Comparison of ENCODE assay signal across 8 cellular contexts in genomic region chr20:32521780-32522524, GRCh38.
A peak's percentile ranks its signal among the peaks of the same experiment; 100 is the strongest.
DNase-seq lines count a peak whose midpoint lies in the region; ATAC-seq and TF ChIP-seq lines count a peak whose summit lies in the region.

No MANE protein-coding gene starts in this region.

- H3K27me3 Mint-ChIP-seq in activated naive CD8-positive, alpha-beta T cell treated with anti-CD3 and anti-CD28 coated beads, Interleukin-2, amount 10 ng/mL, durations not matched to agents 7 days and 5 days = no peaks in the 10 kb centered on the region

- DNase-seq in GM10248 (ENCODE audit: extremely low spot score) (peak; percentile 79), LNCaP clone FGC (ENCODE audit: low read depth) (no peak), heart left ventricle (peak in 4 of 5 donors; percentile 64 to 81 (median 70)), psoas muscle (peak; percentile 45 to 82)
- DNase-seq in activated naive CD8-positive, alpha-beta T cell treated with anti-CD3 and anti-CD28 coated beads, Interleukin-2, amount 10 ng/mL, durations not matched to agents 7 days and 5 days = peak; percentile 78

- H3K4me1 ChIP-seq in heart left ventricle (peaks cover 0 to 59% (median 36%) of the 10 kb centered on the region in 12 donors), psoas muscle (no peaks in the 10 kb centered on the region)

- H3K36me3 ChIP-seq in heart left ventricle (no peaks in the 10 kb centered on the region), psoas muscle (ENCODE audit: insufficient read depth in 1 of 2, low read depth in 1 of 2) (no peaks in the 10 kb centered on the region)

- H3K4me3 ChIP-seq in LNCaP clone FGC (ENCODE audit: low read depth, low read length) (no peak overlapping the region), heart left ventricle (no peak overlapping the region), psoas muscle (no peak overlapping the region)

- H3K4me3 Mint-ChIP-seq in activated naive CD8-positive, alpha-beta T cell treated with anti-CD3 and anti-CD28 coated beads, Interleukin-2, amount 10 ng/mL, durations not matched to agents 7 days and 5 days = no peak overlapping the region

- H3K9me3 ChIP-seq in heart left ventricle (no peaks in the 10 kb centered on the region), psoas muscle (no peaks in the 10 kb centered on the region)

- peak; percentile 88 for ATAC-seq in SK-N-SH treated with all-trans-retinoic acid at 6 μM for 48 hours
- peak; percentile 62 for ATAC-seq in activated naive CD8-positive, alpha-beta T cell treated with anti-CD3 and anti-CD28 coated beads, Interleukin-2, amount 10 ng/mL, durations not matched to agents 7 days and 5 days (ENCODE audit: low read depth)
- peak; percentile 45 to 80 (median 73) for ATAC-seq in heart left ventricle
- ATAC-seq in psoas muscle = peak; percentile 80 to 87 (median 82)
- no peak for ATAC-seq in GM18517 (IDR thresholded peaks at IDR 0.05; ENCODE audit: unreplicated experiment)
- no peak for ATAC-seq in GM21526 (IDR thresholded peaks at IDR 0.05; ENCODE audit: low FRiP score, unreplicated experiment)

- intact Hi-C loops in heart left ventricle (cut with DNase I) (loop anchor here (1.0 to 10.0 kb wide), 7 partner anchors 60 to 255 kb away; no protein-coding TSS in a partner anchor), psoas muscle (cut with DNase I) (loop anchor here (1.0 to 2.0 kb wide), 2 partner anchors 131 kb away; no protein-coding TSS in a partner anchor)

- peak; percentile 85 for TF ChIP-seq CTCF in GM10248 (IDR thresholded peaks at IDR 0.05; ENCODE audit: control extremely low read depth, extremely low read depth, low read depth, missing control alignments)
- TF ChIP-seq CTCF in LNCaP clone FGC (IDR thresholded peaks at IDR 0.05; ENCODE audit: control insufficient read depth, extremely low read depth, insufficient read depth) = peak; percentile 96
- TF ChIP-seq CTCF in heart left ventricle (IDR thresholded peaks at IDR 0.05) = peak; percentile 76 to 92 (median 83)
- TF ChIP-seq CTCF in psoas muscle (IDR thresholded peaks at IDR 0.05) = peak; percentile 79

- no peak for TF ChIP-seq POLR2A in heart left ventricle (IDR thresholded peaks at IDR 0.05)

- CTCF ChIA-PET in GM10248 (lab: Yijun Ruan, JAX) = interaction anchor here (0.7 to 10.2 kb wide), 29 partner anchors 8 to 268 kb away, joined by 3 to 171 read pairs (median 4); partner anchors contain the start of gene C20orf203

- no peaks in the 10 kb centered on the region for H3K9me3 Mint-ChIP-seq in activated naive CD8-positive, alpha-beta T cell treated with anti-CD3 and anti-CD28 coated beads, Interleukin-2, amount 10 ng/mL, durations not matched to agents 7 days and 5 days

- H3K27me3 ChIP-seq in heart left ventricle (no peaks in the 10 kb centered on the region), psoas muscle (ENCODE audit: insufficient read depth in 3 of 3, low read length in 2 of 3) (no peaks in the 10 kb centered on the region)

- H3K36me3 Mint-ChIP-seq in activated naive CD8-positive, alpha-beta T cell treated with anti-CD3 and anti-CD28 coated beads, Interleukin-2, amount 10 ng/mL, durations not matched to agents 7 days and 5 days = peaks cover 11% of the 10 kb centered on the region

- POLR2A ChIA-PET in GM10248 (lab: Yijun Ruan, JAX) = no interaction called here
- POLR2A ChIA-PET in activated naive CD8-positive, alpha-beta T cell treated with anti-CD3 and anti-CD28 coated beads, Interleukin-2, amount 10 ng/mL, durations not matched to agents 7 days and 5 days (lab: Charles Lee) = interaction anchor here (0.5 to 11.8 kb wide), 7 partner anchors 12 to 152 kb away, joined by 3 to 248 read pairs (median 4); no protein-coding TSS in a partner anchor

- H3K27ac ChIP-seq in heart left ventricle = no peak overlapping the region
- H3K27ac ChIP-seq in psoas muscle = no peak overlapping the region

- peaks cover 40% of the 10 kb centered on the region for H3K4me1 Mint-ChIP-seq in activated naive CD8-positive, alpha-beta T cell treated with anti-CD3 and anti-CD28 coated beads, Interleukin-2, amount 10 ng/mL, durations not matched to agents 7 days and 5 days

- H3K27ac Mint-ChIP-seq in activated naive CD8-positive, alpha-beta T cell treated with anti-CD3 and anti-CD28 coated beads, Interleukin-2, amount 10 ng/mL, durations not matched to agents 7 days and 5 days = peak overlapping the region; percentile 74

- WGBS in heart left ventricle, 4 donors = 13 to 17% (median 17%) methylated on average over 15 of the region's 15 CpGs
- 12 to 16% (median 12%) methylated on average over 15 of the region's 15 CpGs for WGBS in psoas muscle, 3 donors

TF ChIP-seq in SK-N-SH treated with all-trans-retinoic acid at 6 μM for 48 hours, 23 proteins besides CTCF, POLR2A, EP300 and RAD21:
- TF ChIP-seq ZFP3 (CRISPR knock-in tag; IDR thresholded peaks at IDR 0.05) = no peak

Comparison
In these comparisons a context has a peak if more than half of its experiments do, and no peak if none do; other contexts are left out.
1. ATAC-seq: peak in SK-N-SH treated with all-trans-retinoic acid at 6 μM for 48 hours (single experiment), activated naive CD8-positive, alpha-beta T cell treated with anti-CD3 and anti-CD28 coated beads, Interleukin-2, amount 10 ng/mL, durations not matched to agents 7 days and 5 days (single experiment), heart left ventricle (4 of 4) and psoas muscle (4 of 4); none in GM18517 (single experiment) and GM21526 (single experiment).
2. Peak in every context shown above with its lines, with median percentiles within 50 percentile points of each other: CTCF ChIP-seq.